1 cellular context compared by ENCODE assay signal in the genomic region with DNA sequence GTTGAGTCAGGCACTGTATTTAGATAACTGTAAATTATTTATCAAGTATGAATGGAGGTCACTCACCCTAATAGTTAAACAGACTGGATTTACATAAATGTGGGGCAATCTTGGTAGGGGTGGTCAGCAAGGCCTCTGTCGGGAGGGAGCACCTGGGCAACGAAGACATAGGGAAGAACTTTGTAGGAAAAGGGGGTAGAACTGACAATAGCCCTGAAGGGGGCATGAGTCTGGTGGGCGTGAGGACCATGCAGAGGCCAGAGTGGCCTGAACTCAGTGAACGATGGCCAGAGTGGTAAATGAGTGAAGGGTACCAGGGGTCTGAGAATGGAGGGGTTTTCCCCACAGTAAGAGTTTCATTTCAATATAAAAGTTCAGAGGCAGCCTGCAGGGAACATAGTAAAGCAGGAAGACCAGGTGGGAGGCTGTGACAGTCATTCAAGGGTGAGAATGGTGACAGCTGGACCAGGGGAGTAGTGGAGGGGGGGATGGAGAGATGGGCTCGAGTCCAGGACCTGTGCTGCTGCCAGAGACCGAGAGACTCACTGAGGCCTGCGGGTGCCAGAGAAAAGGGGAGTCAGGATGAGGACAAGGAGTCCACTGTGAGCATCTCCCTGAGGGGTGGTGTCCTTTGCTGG.
TF ChIP-seq lines count a peak whose summit lies in the region.

No MANE protein-coding gene starts in this region.

TF ChIP-seq in IMR-90, 13 proteins besides CTCF, POLR2A, EP300 and RAD21:
- TF ChIP-seq CHD1 (IDR thresholded peaks at IDR 0.05; ENCODE audit: low read depth, low read length): no peak
- TF ChIP-seq FOS (IDR thresholded peaks at IDR 0.05; ENCODE audit: low read depth, low read length): no peak
- TF ChIP-seq, protein P1, sequence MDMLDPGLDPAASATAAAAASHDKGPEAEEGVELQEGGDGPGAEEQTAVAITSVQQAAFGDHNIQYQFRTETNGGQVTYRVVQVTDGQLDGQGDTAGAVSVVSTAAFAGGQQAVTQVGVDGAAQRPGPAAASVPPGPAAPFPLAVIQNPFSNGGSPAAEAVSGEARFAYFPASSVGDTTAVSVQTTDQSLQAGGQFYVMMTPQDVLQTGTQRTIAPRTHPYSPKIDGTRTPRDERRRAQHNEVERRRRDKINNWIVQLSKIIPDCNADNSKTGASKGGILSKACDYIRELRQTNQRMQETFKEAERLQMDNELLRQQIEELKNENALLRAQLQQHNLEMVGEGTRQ (IDR thresholded peaks at IDR 0.05; ENCODE audit: low read depth, low read length): no peak
- no peak for TF ChIP-seq SMC3 (IDR thresholded peaks at IDR 0.05; ENCODE audit: low read depth, low read length)
- TF ChIP-seq RFX5 (IDR thresholded peaks at IDR 0.05; ENCODE audit: low read depth, low read length): no peak
- no peak for TF ChIP-seq MXI1 (IDR thresholded peaks at IDR 0.05; ENCODE audit: borderline replicate concordance, low read depth, low read length)
- TF ChIP-seq NFE2L2 (IDR thresholded peaks at IDR 0.05; ENCODE audit: low read depth, low read length): no peak
- TF ChIP-seq, protein P2, sequence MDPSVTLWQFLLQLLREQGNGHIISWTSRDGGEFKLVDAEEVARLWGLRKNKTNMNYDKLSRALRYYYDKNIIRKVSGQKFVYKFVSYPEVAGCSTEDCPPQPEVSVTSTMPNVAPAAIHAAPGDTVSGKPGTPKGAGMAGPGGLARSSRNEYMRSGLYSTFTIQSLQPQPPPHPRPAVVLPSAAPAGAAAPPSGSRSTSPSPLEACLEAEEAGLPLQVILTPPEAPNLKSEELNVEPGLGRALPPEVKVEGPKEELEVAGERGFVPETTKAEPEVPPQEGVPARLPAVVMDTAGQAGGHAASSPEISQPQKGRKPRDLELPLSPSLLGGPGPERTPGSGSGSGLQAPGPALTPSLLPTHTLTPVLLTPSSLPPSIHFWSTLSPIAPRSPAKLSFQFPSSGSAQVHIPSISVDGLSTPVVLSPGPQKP (IDR thresholded peaks at IDR 0.05; ENCODE audit: borderline replicate concordance, low read depth, low read length): no peak
- no peak for TF ChIP-seq CEBPB (IDR thresholded peaks at IDR 0.05; ENCODE audit: low read depth, low read length)
- no peak for TF ChIP-seq RCOR1 (IDR thresholded peaks at IDR 0.05; ENCODE audit: insufficient replicate concordance, low read length)
- TF ChIP-seq MAFK (IDR thresholded peaks at IDR 0.05; ENCODE audit: low read depth, low read length): no peak
- no peak for TF ChIP-seq MAZ (IDR thresholded peaks at IDR 0.05; ENCODE audit: borderline replicate concordance, low read depth, low read length)
- TF ChIP-seq BHLHE40 (IDR thresholded peaks at IDR 0.05; ENCODE audit: low read depth, low read length): no peak
